Comparison of ENCODE assay signal across 12 cellular contexts in genomic region chr5:140672455-140673186, GRCh38. TPM values are rescaled to one million over a fixed set of nuclear protein-coding genes. Genes with fewer than 3 reads are reported as not detected.
DNase-seq lines count a peak whose midpoint lies in the region; ATAC-seq, FAIRE-seq and TF ChIP-seq lines count a peak whose summit lies in the region.
"Had no signal": no experiment of that assay in that cellular context is flagged by ENCODE, and none has a peak within 500 bp of the region (broad histone marks: within the 10 kb centered on the region; RNA-seq: fewer than 3 reads in every experiment).

No MANE protein-coding gene starts in this region.

- no peak for TF ChIP-seq CTCF in endothelial cell of umbilical vein (IDR thresholded peaks at IDR 0.05; ENCODE audit: extremely low read depth in 1 of 2, insufficient read depth in 1 of 2, low read depth in 1 of 2, low read length in 2 of 2)

- no peak for TF ChIP-seq POLR2A in endothelial cell of umbilical vein (IDR thresholded peaks at IDR 0.05; ENCODE audit: low read depth, low read length)

- H3K36me3 ChIP-seq in H7 (replicated peaks; ENCODE audit: control insufficient read depth, insufficient read depth, low read length) (peaks cover 36% of the 10 kb centered on the region), endothelial cell of umbilical vein (ENCODE audit: control insufficient read depth in 2 of 2, extremely low read depth in 1 of 2, insufficient read depth in 2 of 2, low read length in 2 of 2) (peaks cover 14 to 37% of the 10 kb centered on the region in 2 experiments)

- no peaks in the 10 kb centered on the region for H3K27me3 Mint-ChIP-seq in naive thymus-derived CD8-positive, alpha-beta T cell
- H3K27me3 Mint-ChIP-seq: progenitor cell of endocrine pancreas had no signal

- H3K9ac ChIP-seq in endothelial cell of umbilical vein (replicated peaks; ENCODE audit: extremely low read depth, insufficient read depth, low read length) = no peak overlapping the region

- intact Hi-C loops in endothelial cell of umbilical vein (cut with micrococcal nuclease) = no loop called here

- peak overlapping the region; percentile 57 for H2AFZ ChIP-seq in endothelial cell of umbilical vein (ENCODE audit: low read depth, low read length)

- no peaks in the 10 kb centered on the region for H3K9me3 Mint-ChIP-seq in naive thymus-derived CD8-positive, alpha-beta T cell

- peaks cover 0 to 79% (median 10%) of the 10 kb centered on the region in 3 donors for H3K36me3 Mint-ChIP-seq in naive thymus-derived CD8-positive, alpha-beta T cell

- no peak overlapping the region for H3K4me3 Mint-ChIP-seq in naive thymus-derived CD8-positive, alpha-beta T cell

- peak; percentile 30 to 57 for ATAC-seq in naive thymus-derived CD8-positive, alpha-beta T cell
- ATAC-seq in GM21737 (IDR thresholded peaks at IDR 0.05; ENCODE audit: unreplicated experiment) = no peak

- dilution Hi-C loops in endothelial cell of umbilical vein (cut with MboI; ENCODE audit: extremely low pct_ligation_motif_present, low sequenced_read_pairs) = no loop called here

- no peaks in the 10 kb centered on the region for H3K9me1 ChIP-seq in endothelial cell of umbilical vein (replicated peaks; ENCODE audit: control insufficient read depth, extremely low read depth, insufficient read depth, low read length)

- peak overlapping the region; percentile 47 for H3K4me2 ChIP-seq in endothelial cell of umbilical vein (ENCODE audit: insufficient read depth, low read length)

- CTCF ChIA-PET in endothelial cell of umbilical vein (lab: Charles Lee) = no interaction called here

- H3K79me2 ChIP-seq in endothelial cell of umbilical vein (ENCODE audit: control insufficient read depth, insufficient read depth, low read length) = no peaks in the 10 kb centered on the region

- no peaks in the 10 kb centered on the region for H4K20me1 ChIP-seq in endothelial cell of umbilical vein (replicated peaks; ENCODE audit: control insufficient read depth, extremely low read depth, insufficient read depth, low read length)

- peaks cover 6 to 16% (median 7%) of the 10 kb centered on the region in 4 donors for H3K4me1 Mint-ChIP-seq in naive thymus-derived CD8-positive, alpha-beta T cell

- POLR2A ChIA-PET in endothelial cell of umbilical vein (lab: Charles Lee) = no interaction called here
- POLR2A ChIA-PET in naive thymus-derived CD8-positive, alpha-beta T cell (lab: Charles Lee) = no interaction called here

- no peak overlapping the region for H3K27ac Mint-ChIP-seq in naive thymus-derived CD8-positive, alpha-beta T cell
- H3K27ac Mint-ChIP-seq: progenitor cell of endocrine pancreas had no signal

- H3K27ac ChIP-seq in endothelial cell of umbilical vein (ENCODE audit: insufficient read depth, low read depth, low read length) = no peak overlapping the region

- peaks cover 3% of the 10 kb centered on the region for H3K4me1 ChIP-seq in endothelial cell of umbilical vein (ENCODE audit: control insufficient read depth, extremely low read depth, insufficient read depth, low read length)

- peak; percentile 65 for FAIRE-seq in endothelial cell of umbilical vein (lab: Jason Lieb, UNC)

- no peaks in the 10 kb centered on the region for H3K9me3 ChIP-seq in endothelial cell of umbilical vein (replicated peaks; ENCODE audit: control insufficient read depth, insufficient read depth, low read length)

- H3K27me3 ChIP-seq in H7 (ENCODE audit: control insufficient read depth, insufficient read depth, low read length) = no peaks in the 10 kb centered on the region
- H3K27me3 ChIP-seq in endothelial cell of umbilical vein (ENCODE audit: control insufficient read depth in 2 of 2, insufficient read depth in 2 of 2, low read length in 2 of 2) = no peaks in the 10 kb centered on the region

- H3K4me3 ChIP-seq in H7 (ENCODE audit: insufficient read depth, low read depth, low read length) = peak overlapping the region; percentile 10; the same call in 1 of the 2 replicates
- H3K4me3 ChIP-seq in endothelial cell of umbilical vein (replicated peaks in 1 of 3; ENCODE audit: insufficient read depth in 1 of 3, low read depth in 1 of 3, low read length in 3 of 3) = peak overlapping the region in 1 of 3 experiments; percentile 6

- DNase-seq in DMS53 treated with DMSO at 0.1 percent for 48 hours (lab: John Stamatoyannopoulos, UW; ENCODE audit: unreplicated experiment) (peak; percentile 8), H7 (peak; percentile 66), endothelial cell of umbilical vein (ENCODE audit: low read depth, low spot score) (peak; percentile 31), NCI-H187 treated with DMSO at 0.1 percent for 48 hours (lab: John Stamatoyannopoulos, UW) (no peak), midbrain (lab: John Stamatoyannopoulos, UW) (no peak), NCI-H2107 (lab: John Stamatoyannopoulos, UW) (no peak)
- peak in 2 of 10 donors; percentile 22 to 23 for DNase-seq in naive thymus-derived CD8-positive, alpha-beta T cell
- DNase-seq: GDM1, NCI-H2227 treated with DMSO at 0.1 percent for 48 hours, T-helper 9 cell had no signal

- BruUV-seq in endothelial cell of umbilical vein (replicated peaks; lab: Mats Ljungman, UMichigan) = no TSS peak

RNA-seq across cellular contexts. Expression of gene DND1, which starts 0.8 kb away (rescaled TPM):
- 0.83 and 0.85 TPM in 2 replicates for total RNA-seq in H7 (2014; rRNA removed; shearing (Covaris generic))
- total RNA-seq in endothelial cell of umbilical vein = 1.1 TPM in 2 replicates
- 1.2 and 1.4 TPM in 2 replicates for polyA plus RNA-seq in endothelial cell of umbilical vein
- 0.42 and 0.44 TPM in 2 replicates for polyA plus RNA-seq in endothelial cell of umbilical vein (2011; cell fraction: cytosol; rRNA removed)
- 5.1 and 5.5 TPM in 2 replicates for polyA plus RNA-seq in endothelial cell of umbilical vein (2011; cell fraction: nucleus; rRNA removed)
- polyA plus RNA-seq in endothelial cell of umbilical vein (2012) = not detected in 2 replicates
- polyA minus RNA-seq in endothelial cell of umbilical vein = 0.38 and 0.56 TPM in 2 replicates
- not detected for polyA minus RNA-seq in endothelial cell of umbilical vein (2011; cell fraction: cytosol; rRNA and poly(A)+ RNA removed)
- 0.77 and 0.96 TPM in 2 replicates for polyA minus RNA-seq in endothelial cell of umbilical vein (2011; cell fraction: nucleus; rRNA and poly(A)+ RNA removed)
- 1 to 10 TPM; 3.4 to 3.7 TPM for total RNA-seq in naive thymus-derived CD8-positive, alpha-beta T cell
- polyA plus RNA-seq in naive thymus-derived CD8-positive, alpha-beta T cell = under 1 TPM in 1 of 3 donors, not detected in 2; 0.17 TPM

RNA-seq across cellular contexts. Expression of gene WDR55, which starts 7.9 kb away (rescaled TPM):
- total RNA-seq in H7 (2014; rRNA removed; shearing (Covaris generic)) = 15.7 and 24.0 TPM in 2 replicates
- total RNA-seq in endothelial cell of umbilical vein = 24.0 and 25.3 TPM in 2 replicates
- 17.5 and 17.8 TPM in 2 replicates for polyA plus RNA-seq in endothelial cell of umbilical vein
- 14.2 and 16.6 TPM in 2 replicates for polyA plus RNA-seq in endothelial cell of umbilical vein (2011; cell fraction: cytosol; rRNA removed)
- 32.3 and 36.5 TPM in 2 replicates for polyA plus RNA-seq in endothelial cell of umbilical vein (2011; cell fraction: nucleus; rRNA removed)
- polyA plus RNA-seq in endothelial cell of umbilical vein (2012) = 11.7 and 12.5 TPM in 2 replicates
- polyA minus RNA-seq in endothelial cell of umbilical vein = 19.0 and 20.8 TPM in 2 replicates
- polyA minus RNA-seq in endothelial cell of umbilical vein (2011; cell fraction: cytosol; rRNA and poly(A)+ RNA removed) = 22.9 TPM
- 13.2 and 14.4 TPM in 2 replicates for polyA minus RNA-seq in endothelial cell of umbilical vein (2011; cell fraction: nucleus; rRNA and poly(A)+ RNA removed)
- total RNA-seq in naive thymus-derived CD8-positive, alpha-beta T cell = 10 to 100 TPM; 46.2 to 47.7 TPM
- polyA plus RNA-seq in naive thymus-derived CD8-positive, alpha-beta T cell = 10 to 100 TPM in 1 of 3 donors, 1 to 10 TPM in 2; 9.2 to 15.6 (median 9.6) TPM

RNA-seq across cellular contexts. Expression of gene HARS1, which starts 18.5 kb away (rescaled TPM):
- total RNA-seq in H7 (2014; rRNA removed; shearing (Covaris generic)) = 45.3 and 46.6 TPM in 2 replicates
- total RNA-seq in endothelial cell of umbilical vein = 104 and 105 TPM in 2 replicates
- 56.0 and 65.2 TPM in 2 replicates for polyA plus RNA-seq in endothelial cell of umbilical vein
- 81.8 and 90.1 TPM in 2 replicates for polyA plus RNA-seq in endothelial cell of umbilical vein (2011; cell fraction: cytosol; rRNA removed)
- polyA plus RNA-seq in endothelial cell of umbilical vein (2011; cell fraction: nucleus; rRNA removed) = 117 and 138 TPM in 2 replicates
- 89.4 and 110 TPM in 2 replicates for polyA plus RNA-seq in endothelial cell of umbilical vein (2012)
- polyA minus RNA-seq in endothelial cell of umbilical vein = 79.7 and 81.8 TPM in 2 replicates
- polyA minus RNA-seq in endothelial cell of umbilical vein (2011; cell fraction: cytosol; rRNA and poly(A)+ RNA removed) = 34.8 TPM
- polyA minus RNA-seq in endothelial cell of umbilical vein (2011; cell fraction: nucleus; rRNA and poly(A)+ RNA removed) = 27.0 and 39.3 TPM in 2 replicates
- 10 to 100 TPM; 83.6 to 84.1 TPM for total RNA-seq in naive thymus-derived CD8-positive, alpha-beta T cell
- polyA plus RNA-seq in naive thymus-derived CD8-positive, alpha-beta T cell = 10 to 100 TPM; 63.2 to 77.5 (median 65.3) TPM

RNA-seq across cellular contexts. Expression of gene HARS2, which starts 18.6 kb away (rescaled TPM):
- 31.8 and 33.5 TPM in 2 replicates for total RNA-seq in H7 (2014; rRNA removed; shearing (Covaris generic))
- 29.6 and 31.7 TPM in 2 replicates for total RNA-seq in endothelial cell of umbilical vein
- polyA plus RNA-seq in endothelial cell of umbilical vein = 19.9 and 23.6 TPM in 2 replicates
- 23.0 and 23.3 TPM in 2 replicates for polyA plus RNA-seq in endothelial cell of umbilical vein (2011; cell fraction: cytosol; rRNA removed)
- 71.7 and 80.6 TPM in 2 replicates for polyA plus RNA-seq in endothelial cell of umbilical vein (2011; cell fraction: nucleus; rRNA removed)
- polyA plus RNA-seq in endothelial cell of umbilical vein (2012) = 24.4 and 29.1 TPM in 2 replicates
- polyA minus RNA-seq in endothelial cell of umbilical vein = 27.9 and 30.0 TPM in 2 replicates
- 14.3 TPM for polyA minus RNA-seq in endothelial cell of umbilical vein (2011; cell fraction: cytosol; rRNA and poly(A)+ RNA removed)
- polyA minus RNA-seq in endothelial cell of umbilical vein (2011; cell fraction: nucleus; rRNA and poly(A)+ RNA removed) = 50.2 and 57.1 TPM in 2 replicates
- 10 to 100 TPM; 63.5 to 68.0 TPM for total RNA-seq in naive thymus-derived CD8-positive, alpha-beta T cell
- polyA plus RNA-seq in naive thymus-derived CD8-positive, alpha-beta T cell = 10 to 100 TPM; 15.4 to 24.6 (median 20.1) TPM

RNA-seq across cellular contexts. Expression of gene IK, which starts 25.0 kb away (rescaled TPM):
- total RNA-seq in H7 (2014; rRNA removed; shearing (Covaris generic)) = 55.5 and 76.3 TPM in 2 replicates
- 78.9 and 90.4 TPM in 2 replicates for total RNA-seq in endothelial cell of umbilical vein
- polyA plus RNA-seq in endothelial cell of umbilical vein = 43.4 and 64.0 TPM in 2 replicates
- polyA plus RNA-seq in endothelial cell of umbilical vein (2011; cell fraction: cytosol; rRNA removed) = 85.0 and 98.3 TPM in 2 replicates
- 142 and 167 TPM in 2 replicates for polyA plus RNA-seq in endothelial cell of umbilical vein (2011; cell fraction: nucleus; rRNA removed)
- polyA plus RNA-seq in endothelial cell of umbilical vein (2012) = 78.4 and 116 TPM in 2 replicates
- polyA minus RNA-seq in endothelial cell of umbilical vein = 49.9 and 89.6 TPM in 2 replicates
- polyA minus RNA-seq in endothelial cell of umbilical vein (2011; cell fraction: cytosol; rRNA and poly(A)+ RNA removed) = 36.6 TPM
- polyA minus RNA-seq in endothelial cell of umbilical vein (2011; cell fraction: nucleus; rRNA and poly(A)+ RNA removed) = 48.3 and 53.0 TPM in 2 replicates
- 100 to 1,000 TPM; 178 TPM for total RNA-seq in naive thymus-derived CD8-positive, alpha-beta T cell
- 100 to 1,000 TPM; 168 to 207 (median 200) TPM for polyA plus RNA-seq in naive thymus-derived CD8-positive, alpha-beta T cell

Comparison
In these comparisons a context has a peak if more than half of its experiments do, and no peak if none do; other contexts are left out.
1. DNase-seq: peak in DMS53 treated with DMSO at 0.1 percent for 48 hours (single experiment), H7 (single experiment) and endothelial cell of umbilical vein (single experiment); none in NCI-H187 treated with DMSO at 0.1 percent for 48 hours (single experiment), midbrain (single experiment) and NCI-H2107 (single experiment).